In the genomic region with DNA sequence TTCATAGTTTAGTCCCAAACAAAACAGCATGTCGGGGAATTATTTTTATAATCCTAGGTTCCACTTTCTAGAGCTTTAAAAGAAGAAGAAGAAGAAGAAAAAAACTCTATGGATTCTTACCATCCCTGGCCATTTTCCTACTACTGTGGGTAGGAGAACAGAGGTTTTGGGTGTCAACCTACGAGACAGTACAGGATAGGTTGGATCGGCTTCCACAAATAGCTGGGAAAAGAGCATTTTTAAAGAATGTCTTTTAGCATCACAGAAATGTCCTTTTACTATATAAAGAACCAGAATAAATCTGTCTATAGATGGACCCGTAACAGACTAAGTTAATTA, we compare ENCODE assay signal across 11 cellular contexts.
DNase-seq lines count a peak whose midpoint lies in the region; ATAC-seq, FAIRE-seq and TF ChIP-seq lines count a peak whose summit lies in the region.
"Had no signal": no experiment of that assay in that cellular context is flagged by ENCODE, and none has a peak within 500 bp of the region (broad histone marks: within the 10 kb centered on the region; RNA-seq: fewer than 3 reads in every experiment).

No MANE protein-coding gene starts in this region.

- H3K4me1 ChIP-seq in left ventricle myocardium inferior (peaks cover 65% of the 10 kb centered on the region), urinary bladder (ENCODE audit: insufficient read depth) (peaks cover 1% of the 10 kb centered on the region), Karpas-422 (ENCODE audit: low read length) (no peaks in the 10 kb centered on the region)

- H3K9me3 Mint-ChIP-seq in activated naive CD8-positive, alpha-beta T cell treated with anti-CD3 and anti-CD28 coated beads, Interleukin-2, amount 50 U/mL, for 24 hours = peaks cover 18% of the 10 kb centered on the region
- H3K9me3 Mint-ChIP-seq in naive B cell = peaks cover 0 to 2% (median 0%) of the 10 kb centered on the region in 7 donors

- no peaks in the 10 kb centered on the region for H4K20me1 ChIP-seq in Karpas-422 (ENCODE audit: insufficient read depth, low read depth, low read length)

- H3K9me2 ChIP-seq in Karpas-422 (replicated peaks; ENCODE audit: insufficient read depth, low read length) = no peaks in the 10 kb centered on the region

- H3K27ac Mint-ChIP-seq in activated naive CD8-positive, alpha-beta T cell treated with anti-CD3 and anti-CD28 coated beads, Interleukin-2, amount 50 U/mL, for 24 hours = peak overlapping the region; percentile 95
- H3K27ac Mint-ChIP-seq in naive B cell = peak overlapping the region in 4 of 6 donors; percentile 2 to 89 (median 71)

- H3K4me3 Mint-ChIP-seq in activated naive CD8-positive, alpha-beta T cell treated with anti-CD3 and anti-CD28 coated beads, Interleukin-2, amount 50 U/mL, for 24 hours = peak overlapping the region; percentile 78
- peak overlapping the region; percentile 56 to 86 (median 72) for H3K4me3 Mint-ChIP-seq in naive B cell

- H3K4me1 Mint-ChIP-seq in activated naive CD8-positive, alpha-beta T cell treated with anti-CD3 and anti-CD28 coated beads, Interleukin-2, amount 50 U/mL, for 24 hours = peaks cover 63% of the 10 kb centered on the region
- H3K4me1 Mint-ChIP-seq in naive B cell = peaks cover 37 to 41% (median 40%) of the 10 kb centered on the region in 3 donors

- H2AFZ ChIP-seq in Karpas-422 (ENCODE audit: low read length) = no peak overlapping the region

- DNase-seq in left ventricle myocardium inferior (no peak), left cardiac atrium (no peak), naive B cell (no peak), Karpas-422 (no peak), frontal cortex (ENCODE audit: low spot score in 2 of 2) (no peak)
- no peak for DNase-seq in activated naive CD8-positive, alpha-beta T cell treated with anti-CD3 and anti-CD28 coated beads, Interleukin-2, amount 50 U/mL, for 24 hours
- DNase-seq: caudate nucleus, H7, NCI-H446 had no signal

- H3K36me3 Mint-ChIP-seq in activated naive CD8-positive, alpha-beta T cell treated with anti-CD3 and anti-CD28 coated beads, Interleukin-2, amount 50 U/mL, for 24 hours (ENCODE audit: low read depth) = peaks cover 22% of the 10 kb centered on the region
- H3K36me3 Mint-ChIP-seq in naive B cell = no peaks in the 10 kb centered on the region

- H3K36me3 ChIP-seq in left ventricle myocardium inferior (peaks cover 16% of the 10 kb centered on the region), urinary bladder (ENCODE audit: insufficient read depth) (no peaks in the 10 kb centered on the region), Karpas-422 (ENCODE audit: insufficient read depth, low read length) (no peaks in the 10 kb centered on the region)

- peak overlapping the region; percentile 78 for H3K27ac ChIP-seq in left ventricle myocardium inferior (replicated peaks)
- H3K27ac ChIP-seq in urinary bladder (ENCODE audit: low read depth) = peak overlapping the region; percentile 73
- H3K27ac ChIP-seq in Karpas-422 (ENCODE audit: low read length) = no peak overlapping the region

- no peaks in the 10 kb centered on the region for H3K27me3 Mint-ChIP-seq in activated naive CD8-positive, alpha-beta T cell treated with anti-CD3 and anti-CD28 coated beads, Interleukin-2, amount 50 U/mL, for 24 hours
- no peaks in the 10 kb centered on the region for H3K27me3 Mint-ChIP-seq in naive B cell

- FAIRE-seq in frontal cortex (lab: Jason Lieb, UNC) = no peak

- intact Hi-C loops in left ventricle myocardium inferior (cut with micrococcal nuclease) = loop anchor here (10.0 kb wide), 1 partner anchor 56 kb away; no protein-coding TSS in a partner anchor
- intact Hi-C loops in left cardiac atrium (cut with DNase I) = no loop called here

- TF ChIP-seq CTCF in left ventricle myocardium inferior (IDR thresholded peaks at IDR 0.05; ENCODE audit: borderline replicate concordance) = no peak

- H3K4me3 ChIP-seq in left ventricle myocardium inferior (peak overlapping the region; percentile 34), urinary bladder (ENCODE audit: low read depth, low read length) (no peak overlapping the region), Karpas-422 (ENCODE audit: low read length) (no peak overlapping the region)

- no peaks in the 10 kb centered on the region for H3K27me3 ChIP-seq in left ventricle myocardium inferior (ENCODE audit: low read depth)
- peaks cover 3% of the 10 kb centered on the region; the same call in 1 of the 2 replicates for H3K27me3 ChIP-seq in Karpas-422 (ENCODE audit: low read length)

- H3K9ac ChIP-seq in Karpas-422 (ENCODE audit: low read length) = no peak overlapping the region

- H3K9me3 ChIP-seq in left ventricle myocardium inferior (replicated peaks) = peaks cover 10% of the 10 kb centered on the region
- peaks cover 4% of the 10 kb centered on the region; the same call in 1 of the 2 replicates for H3K9me3 ChIP-seq in Karpas-422 (ENCODE audit: low read length)

- WGBS in urinary bladder = 58% methylated on average over 4 of the region's 4 CpGs

- H3K79me2 ChIP-seq in Karpas-422 (ENCODE audit: low read length) = no peaks in the 10 kb centered on the region

- ATAC-seq in left cardiac atrium = no peak
- ATAC-seq in activated naive CD8-positive, alpha-beta T cell treated with anti-CD3 and anti-CD28 coated beads, Interleukin-2, amount 50 U/mL, for 24 hours = no peak
- no peak for ATAC-seq in naive B cell (ENCODE audit: low read depth in 2 of 2)
- no peak for ATAC-seq in GM19395 (IDR thresholded peaks at IDR 0.05; ENCODE audit: unreplicated experiment)

- no peak overlapping the region for H3K4me2 ChIP-seq in Karpas-422 (ENCODE audit: low read depth, low read length, poor library complexity, severe bottlenecking)
